1 cellular context compared by ENCODE assay signal in genomic region chr6:69957990-69958559, GRCh38.
TF ChIP-seq lines count a peak whose summit lies in the region.

No MANE protein-coding gene starts in this region.

TF ChIP-seq in IMR-90, 13 proteins besides CTCF, POLR2A, EP300 and RAD21:
- TF ChIP-seq CHD1 (IDR thresholded peaks at IDR 0.05; ENCODE audit: low read depth, low read length) (no peak), CEBPB (IDR thresholded peaks at IDR 0.05; ENCODE audit: low read depth, low read length) (no peak), FOS (IDR thresholded peaks at IDR 0.05; ENCODE audit: low read depth, low read length) (no peak), MAZ (IDR thresholded peaks at IDR 0.05; ENCODE audit: borderline replicate concordance, low read depth, low read length) (no peak), NFE2L2 (IDR thresholded peaks at IDR 0.05; ENCODE audit: low read depth, low read length) (no peak), MXI1 (IDR thresholded peaks at IDR 0.05; ENCODE audit: borderline replicate concordance, low read depth, low read length) (no peak), SMC3 (IDR thresholded peaks at IDR 0.05; ENCODE audit: low read depth, low read length) (no peak), BHLHE40 (IDR thresholded peaks at IDR 0.05; ENCODE audit: low read depth, low read length) (no peak), MAFK (IDR thresholded peaks at IDR 0.05; ENCODE audit: low read depth, low read length) (no peak), RFX5 (IDR thresholded peaks at IDR 0.05; ENCODE audit: low read depth, low read length) (no peak), RCOR1 (IDR thresholded peaks at IDR 0.05; ENCODE audit: insufficient replicate concordance, low read length) (no peak)
- TF ChIP-seq, protein P1, sequence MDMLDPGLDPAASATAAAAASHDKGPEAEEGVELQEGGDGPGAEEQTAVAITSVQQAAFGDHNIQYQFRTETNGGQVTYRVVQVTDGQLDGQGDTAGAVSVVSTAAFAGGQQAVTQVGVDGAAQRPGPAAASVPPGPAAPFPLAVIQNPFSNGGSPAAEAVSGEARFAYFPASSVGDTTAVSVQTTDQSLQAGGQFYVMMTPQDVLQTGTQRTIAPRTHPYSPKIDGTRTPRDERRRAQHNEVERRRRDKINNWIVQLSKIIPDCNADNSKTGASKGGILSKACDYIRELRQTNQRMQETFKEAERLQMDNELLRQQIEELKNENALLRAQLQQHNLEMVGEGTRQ (IDR thresholded peaks at IDR 0.05; ENCODE audit: low read depth, low read length): no peak
- TF ChIP-seq, protein P2, sequence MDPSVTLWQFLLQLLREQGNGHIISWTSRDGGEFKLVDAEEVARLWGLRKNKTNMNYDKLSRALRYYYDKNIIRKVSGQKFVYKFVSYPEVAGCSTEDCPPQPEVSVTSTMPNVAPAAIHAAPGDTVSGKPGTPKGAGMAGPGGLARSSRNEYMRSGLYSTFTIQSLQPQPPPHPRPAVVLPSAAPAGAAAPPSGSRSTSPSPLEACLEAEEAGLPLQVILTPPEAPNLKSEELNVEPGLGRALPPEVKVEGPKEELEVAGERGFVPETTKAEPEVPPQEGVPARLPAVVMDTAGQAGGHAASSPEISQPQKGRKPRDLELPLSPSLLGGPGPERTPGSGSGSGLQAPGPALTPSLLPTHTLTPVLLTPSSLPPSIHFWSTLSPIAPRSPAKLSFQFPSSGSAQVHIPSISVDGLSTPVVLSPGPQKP (IDR thresholded peaks at IDR 0.05; ENCODE audit: borderline replicate concordance, low read depth, low read length): no peak
